Comparison of ENCODE assay signal across 1 cellular context in the genomic region with DNA sequence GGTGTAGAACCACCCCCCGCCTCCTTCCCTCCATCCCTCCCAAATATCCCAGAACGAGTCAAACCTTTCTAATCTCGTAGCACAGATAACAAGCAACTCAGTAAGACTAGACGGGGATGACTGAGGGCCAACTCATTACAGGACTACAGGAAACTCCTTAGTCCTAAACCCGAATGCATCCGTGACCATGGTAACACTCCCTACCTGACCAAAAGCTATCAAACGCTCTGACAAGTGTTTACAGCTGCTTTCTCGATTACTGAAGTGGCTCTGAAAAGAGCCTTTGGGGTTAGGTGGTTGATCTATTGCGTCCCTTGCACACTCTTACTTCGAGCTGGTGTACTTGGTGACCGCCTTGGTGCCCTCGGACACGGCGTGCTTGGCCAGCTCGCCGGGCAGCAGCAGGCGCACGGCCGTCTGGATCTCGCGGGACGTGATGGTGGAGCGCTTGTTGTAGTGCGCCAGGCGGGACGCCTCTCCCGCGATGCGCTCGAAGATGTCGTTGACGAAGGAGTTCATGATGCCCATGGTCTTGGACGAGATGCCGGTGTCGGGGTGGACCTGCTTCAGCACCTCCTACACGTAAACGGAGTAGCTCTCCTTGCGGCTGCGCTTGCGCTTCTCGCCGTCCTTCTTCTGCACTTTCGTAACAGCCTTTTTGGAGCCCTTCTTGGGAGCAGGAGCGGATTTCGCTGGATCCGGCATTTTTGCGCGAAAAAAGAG.
TF ChIP-seq lines count a peak whose summit lies in the region.

No MANE protein-coding gene starts in this region.

TF ChIP-seq in A549, 52 proteins besides CTCF, POLR2A, EP300 and RAD21 (continued from another document):
- TF ChIP-seq REST (IDR thresholded peaks at IDR 0.05): peak; percentile 62; the same call in 1 of the 2 replicates
